ENCODE assay signal across 20 cellular contexts in the genomic region with DNA sequence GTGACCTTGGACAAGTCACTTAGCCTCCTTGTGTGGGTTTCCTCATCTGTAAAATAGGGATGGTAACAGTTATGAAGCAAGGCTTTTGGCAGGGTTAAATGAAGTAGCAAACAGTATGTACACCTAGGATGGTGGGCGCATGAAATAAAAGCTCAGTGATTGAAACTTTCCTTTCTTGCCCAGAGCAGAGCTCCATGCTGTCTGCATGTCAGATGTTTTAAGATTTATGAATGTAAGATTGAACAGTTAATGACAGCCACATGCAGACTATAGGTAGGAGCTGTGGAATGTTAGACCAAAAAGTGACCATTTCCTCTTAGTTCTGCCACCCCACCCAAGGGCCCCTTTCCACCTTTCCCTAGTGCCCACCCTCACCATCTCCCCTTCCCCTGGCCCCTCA. TPM values are rescaled to one million over a fixed set of nuclear protein-coding genes. Genes with fewer than 3 reads are reported as not detected.
"Had no signal": no experiment of that assay in that cellular context is flagged by ENCODE, and none has a peak within 500 bp of the region (broad histone marks: within the 10 kb centered on the region; RNA-seq: fewer than 3 reads in every experiment).

No MANE protein-coding gene starts in this region.

- H3K27me3 ChIP-seq: adrenal gland, heart right ventricle, sigmoid colon, suprapubic skin had no signal

- H3K27ac ChIP-seq: adrenal gland, coronary artery, gastrocnemius medialis, heart right ventricle, prostate gland, sigmoid colon, suprapubic skin had no signal

- H3K4me1 Mint-ChIP-seq: nephron had no signal

- H3K9me3 Mint-ChIP-seq: nephron, type B pancreatic cell had no signal

- H3K36me3 Mint-ChIP-seq: type B pancreatic cell had no signal

- DNase-seq: activated CD4-positive, CD25-positive, alpha-beta regulatory T cell treated with anti-CD3 and anti-CD28 coated beads, Interleukin-2, amount 50 U/mL, for 72 hours; activated effector memory CD4-positive, alpha-beta T cell treated with Interleukin-2 at 50 U/mL for 16 hours; activated T-cell treated with anti-CD3 and anti-CD28 coated beads for 4 hours; adrenal gland; caudate nucleus; effector CD4-positive, alpha-beta T cell; gastrocnemius medialis; heart right ventricle; islet precursor cell; mammary epithelial cell; occipital lobe; sigmoid colon; stimulated activated CD4-positive, alpha-beta T cell treated with anti-CD3 and anti-CD28 coated beads, Interleukin-2, amount 100 ng/mL, for 24 hours; stimulated activated naive CD8-positive, alpha-beta T cell treated with anti-CD3 and anti-CD28 coated beads, Interleukin-15, Interleukin-2, amounts not matched to agents 100 U/mL and 50 U/mL, for 24 hours had no signal

- H3K9me3 ChIP-seq: adrenal gland, gastrocnemius medialis, heart right ventricle, prostate gland, sigmoid colon, suprapubic skin had no signal

- H3K27ac Mint-ChIP-seq: nephron, type B pancreatic cell had no signal

- ATAC-seq: gastrocnemius medialis; heart right ventricle; left lobe of liver; stimulated activated naive CD8-positive, alpha-beta T cell treated with anti-CD3 and anti-CD28 coated beads, Interleukin-15, Interleukin-2, amounts not matched to agents 100 U/mL and 50 U/mL, for 24 hours had no signal

- H3K4me3 ChIP-seq: adrenal gland, coronary artery, gastrocnemius medialis, heart right ventricle, prostate gland, sigmoid colon, suprapubic skin had no signal

- H3K4me1 ChIP-seq: prostate gland had no signal

- H3K36me3 ChIP-seq: adrenal gland, gastrocnemius medialis, prostate gland, sigmoid colon had no signal

- H3K4me3 Mint-ChIP-seq: nephron, type B pancreatic cell had no signal

RNA-seq across cellular contexts. Expression of a gene that starts 12.1 kb away (rescaled TPM):
- total RNA-seq: occipital lobe had no signal
